38 cellular contexts compared by ENCODE assay signal in the genomic region with DNA sequence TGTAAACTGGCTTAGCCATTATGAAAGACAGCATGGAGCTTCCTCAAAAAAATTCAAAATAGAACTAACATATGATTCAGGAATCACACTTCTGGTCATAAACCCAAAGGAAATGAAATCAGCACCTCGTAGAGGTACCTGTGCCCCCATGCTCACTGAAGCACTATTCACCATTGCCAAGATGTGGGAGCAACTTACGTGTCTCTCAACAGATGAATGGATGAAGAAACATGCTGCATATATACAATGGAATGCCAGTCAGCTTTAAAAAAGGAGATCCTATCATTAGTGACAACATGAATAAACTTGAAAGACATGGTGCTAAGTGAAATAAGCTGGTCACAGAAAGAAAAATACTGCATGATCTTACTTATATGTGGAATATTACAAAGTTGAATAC. TPM values are rescaled to one million over a fixed set of nuclear protein-coding genes. Genes with fewer than 3 reads are reported as not detected.
"Had no signal": no experiment of that assay in that cellular context is flagged by ENCODE, and none has a peak within 500 bp of the region (broad histone marks: within the 10 kb centered on the region; RNA-seq: fewer than 3 reads in every experiment).

No MANE protein-coding gene starts in this region.

- H3K9me3 Mint-ChIP-seq: activated B cell treated with CpG ODN at 0.5 μM for 24 hours; activated CD4-positive, alpha-beta memory T cell treated with anti-CD3 and anti-CD28 coated beads, Interleukin-2, amount 10 ng/mL, durations not matched to agents 7 days and 5 days; activated CD4-positive, alpha-beta T cell treated with anti-CD3 and anti-CD28 coated beads, Interleukin-2, amount 10 ng/mL, durations not matched to agents 7 days and 5 days; activated naive CD4-positive, alpha-beta T cell treated with anti-CD3 and anti-CD28 coated beads, Interleukin-2, amount 10 ng/mL, durations not matched to agents 7 days and 5 days; activated naive CD4-positive, alpha-beta T cell treated with anti-CD3 and anti-CD28 coated beads, Interleukin-2, amount 50 U/mL, for 24 hours; activated naive CD8-positive, alpha-beta T cell treated with anti-CD3 and anti-CD28 coated beads, Interleukin-2, amount 10 ng/mL, durations not matched to agents 7 days and 5 days; activated naive CD8-positive, alpha-beta T cell treated with anti-CD3 and anti-CD28 coated beads, Interleukin-2, amount 50 U/mL, for 24 hours; activated T-cell treated with anti-CD3 and anti-CD28 coated beads, Interleukin-2, amount 50 U/mL, for 24 hours; activated T-helper 2 cell treated with anti-CD3 and anti-CD28 coated beads, Interferon-gamma antibody, Interleukin-2, Interleukin-4, amounts not matched to agents 10 μg/mL and 5 μg/mL and 100 μg/mL, durations not matched to agents 14 hours and 24 hours and 36 hours; central memory CD8-positive, alpha-beta T cell; T-helper 1 cell treated with Interleukin-12 subunit alpha and Interleukin-12 subunit beta and Interleukin-4 antibody, amounts not matched to agents 30 μg/mL and 1 μg/mL, for 36 hours; T-helper 2 cell treated with Interferon-gamma antibody and Interleukin-4, amounts not matched to agents 5 μg/mL and 100 μg/mL, for 36 hours had no signal

- H3K27me3 ChIP-seq: body of pancreas, brain microvascular endothelial cell, breast epithelium had no signal

- H3K4me3 Mint-ChIP-seq: activated B cell treated with CpG ODN at 0.5 μM for 24 hours; activated CD4-positive, alpha-beta memory T cell treated with anti-CD3 and anti-CD28 coated beads, Interleukin-2, amount 10 ng/mL, durations not matched to agents 7 days and 5 days; activated CD4-positive, alpha-beta T cell treated with anti-CD3 and anti-CD28 coated beads for 36 hours; activated CD4-positive, alpha-beta T cell treated with anti-CD3 and anti-CD28 coated beads, Interleukin-2, amount 10 ng/mL, durations not matched to agents 7 days and 5 days; activated CD8-positive, alpha-beta memory T cell treated with anti-CD3 and anti-CD28 coated beads, Interleukin-2, amount 10 ng/mL, durations not matched to agents 7 days and 5 days; activated CD8-positive, alpha-beta T cell treated with anti-CD3 and anti-CD28 coated beads, Interleukin-2, amount 10 ng/mL, durations not matched to agents 7 days and 5 days; activated naive CD4-positive, alpha-beta T cell treated with anti-CD3 and anti-CD28 coated beads, Interleukin-2, amount 10 ng/mL, durations not matched to agents 7 days and 5 days; activated naive CD4-positive, alpha-beta T cell treated with anti-CD3 and anti-CD28 coated beads, Interleukin-2, amount 50 U/mL, for 24 hours; activated naive CD8-positive, alpha-beta T cell; activated naive CD8-positive, alpha-beta T cell treated with anti-CD3 and anti-CD28 coated beads, Interleukin-2, amount 10 ng/mL, durations not matched to agents 7 days and 5 days; activated naive CD8-positive, alpha-beta T cell treated with anti-CD3 and anti-CD28 coated beads, Interleukin-2, amount 50 U/mL, for 24 hours; activated T-cell treated with anti-CD3 and anti-CD28 coated beads, Interleukin-2, amount 50 U/mL, for 24 hours; central memory CD8-positive, alpha-beta T cell; T-helper 1 cell treated with Interleukin-12 subunit alpha and Interleukin-12 subunit beta and Interleukin-4 antibody, amounts not matched to agents 30 μg/mL and 1 μg/mL, for 36 hours; T-helper 2 cell treated with Interferon-gamma antibody and Interleukin-4, amounts not matched to agents 5 μg/mL and 100 μg/mL, for 36 hours had no signal

- H3K36me3 ChIP-seq: brain microvascular endothelial cell, breast epithelium, cardiac muscle cell had no signal

- H3K27ac ChIP-seq: body of pancreas, brain microvascular endothelial cell, breast epithelium, cardiac muscle cell, VCaP had no signal

- H3K4me3 ChIP-seq: body of pancreas, breast epithelium, cardiac muscle cell had no signal

- H3K36me3 Mint-ChIP-seq: activated CD8-positive, alpha-beta memory T cell treated with anti-CD3 and anti-CD28 coated beads, Interleukin-2, amount 10 ng/mL, durations not matched to agents 7 days and 5 days; activated naive CD4-positive, alpha-beta T cell treated with anti-CD3 and anti-CD28 coated beads, Interleukin-2, amount 10 ng/mL, durations not matched to agents 7 days and 5 days; activated naive CD4-positive, alpha-beta T cell treated with anti-CD3 and anti-CD28 coated beads, Interleukin-2, amount 50 U/mL, for 24 hours; activated naive CD8-positive, alpha-beta T cell; activated naive CD8-positive, alpha-beta T cell treated with anti-CD3 and anti-CD28 coated beads, Interleukin-2, amount 10 ng/mL, durations not matched to agents 7 days and 5 days had no signal

- ATAC-seq: activated CD4-positive, alpha-beta T cell treated with anti-CD3 and anti-CD28 coated beads for 36 hours; activated CD8-positive, alpha-beta memory T cell treated with anti-CD3 and anti-CD28 coated beads, Interleukin-2, amount 10 ng/mL, durations not matched to agents 7 days and 5 days; activated CD8-positive, alpha-beta T cell treated with anti-CD3 and anti-CD28 coated beads, Interleukin-2, amount 10 ng/mL, durations not matched to agents 7 days and 5 days; activated naive CD8-positive, alpha-beta T cell treated with anti-CD3 and anti-CD28 coated beads, Interleukin-2, amount 50 U/mL, for 24 hours; body of pancreas had no signal

- H3K9me3 ChIP-seq: body of pancreas, breast epithelium had no signal

- DNase-seq: activated B cell treated with CpG ODN at 0.5 μM for 24 hours; activated CD4-positive, alpha-beta memory T cell treated with anti-CD3 and anti-CD28 coated beads, Interleukin-2, amount 10 ng/mL, durations not matched to agents 7 days and 5 days; activated CD4-positive, alpha-beta T cell treated with anti-CD3 and anti-CD28 coated beads for 1 hour; activated CD4-positive, alpha-beta T cell treated with anti-CD3 and anti-CD28 coated beads for 36 hours; activated CD4-positive, alpha-beta T cell treated with anti-CD3 and anti-CD28 coated beads for 48 hours; activated CD4-positive, alpha-beta T cell treated with anti-CD3 and anti-CD28 coated beads, Interleukin-2, amount 10 ng/mL, durations not matched to agents 7 days and 5 days; activated CD4-positive, alpha-beta T cell treated with anti-CD3 and anti-CD28 coated beads, Interleukin-2, amount 50 U/mL, for 48 hours; activated CD8-positive, alpha-beta memory T cell treated with anti-CD3 and anti-CD28 coated beads for 24 hours; activated CD8-positive, alpha-beta memory T cell treated with anti-CD3 and anti-CD28 coated beads, Interleukin-2, amount 10 ng/mL, durations not matched to agents 7 days and 5 days; activated CD8-positive, alpha-beta memory T cell treated with anti-CD3 and anti-CD28 coated beads, Interleukin-2, amount 50 U/mL, for 48 hours; activated CD8-positive, alpha-beta T cell treated with anti-CD3 and anti-CD28 coated beads, Interleukin-2, amount 10 ng/mL, durations not matched to agents 7 days and 5 days; activated effector memory CD4-positive, alpha-beta T cell treated with Interleukin-2 at 50 U/mL for 16 hours; activated gamma-delta T cell; activated naive CD4-positive, alpha-beta T cell treated with anti-CD3 and anti-CD28 coated beads, Interleukin-2, amount 10 ng/mL, durations not matched to agents 7 days and 5 days; activated naive CD4-positive, alpha-beta T cell treated with Interleukin-2 at 50 U/mL for 16 hours; activated naive CD8-positive, alpha-beta T cell treated with anti-CD3 and anti-CD28 coated beads, Interleukin-2, amount 10 ng/mL, durations not matched to agents 7 days and 5 days; activated naive CD8-positive, alpha-beta T cell treated with anti-CD3 and anti-CD28 coated beads, Interleukin-2, amount 50 U/mL, for 24 hours; activated T-cell treated with anti-CD3 and anti-CD28 coated beads, Interleukin-2, amount 50 U/mL, for 24 hours; activated T-cell treated with anti-CD3 and anti-CD28 coated beads, Interleukin-2, amount 50 U/mL, for 48 hours; aorta; body of pancreas; brain microvascular endothelial cell; caudate nucleus; cerebellar nuclear complex; T-helper 1 cell; T-helper 2 cell; T-helper 9 cell had no signal

- H3K4me1 ChIP-seq: breast epithelium had no signal

- H3K27ac Mint-ChIP-seq: activated B cell treated with CpG ODN at 0.5 μM for 24 hours; activated CD4-positive, alpha-beta memory T cell treated with anti-CD3 and anti-CD28 coated beads, Interleukin-2, amount 10 ng/mL, durations not matched to agents 7 days and 5 days; activated CD4-positive, alpha-beta T cell treated with anti-CD3 and anti-CD28 coated beads for 36 hours; activated CD4-positive, alpha-beta T cell treated with anti-CD3 and anti-CD28 coated beads, Interleukin-2, amount 10 ng/mL, durations not matched to agents 7 days and 5 days; activated CD8-positive, alpha-beta memory T cell treated with anti-CD3 and anti-CD28 coated beads, Interleukin-2, amount 10 ng/mL, durations not matched to agents 7 days and 5 days; activated CD8-positive, alpha-beta T cell treated with anti-CD3 and anti-CD28 coated beads, Interleukin-2, amount 10 ng/mL, durations not matched to agents 7 days and 5 days; activated naive CD4-positive, alpha-beta T cell treated with anti-CD3 and anti-CD28 coated beads, Interleukin-2, amount 10 ng/mL, durations not matched to agents 7 days and 5 days; activated naive CD4-positive, alpha-beta T cell treated with anti-CD3 and anti-CD28 coated beads, Interleukin-2, amount 50 U/mL, for 24 hours; activated naive CD8-positive, alpha-beta T cell; activated naive CD8-positive, alpha-beta T cell treated with anti-CD3 and anti-CD28 coated beads, Interleukin-2, amount 10 ng/mL, durations not matched to agents 7 days and 5 days; activated naive CD8-positive, alpha-beta T cell treated with anti-CD3 and anti-CD28 coated beads, Interleukin-2, amount 50 U/mL, for 24 hours; activated T-cell treated with anti-CD3 and anti-CD28 coated beads, Interleukin-2, amount 50 U/mL, for 24 hours; activated T-helper 2 cell treated with anti-CD3 and anti-CD28 coated beads, Interferon-gamma antibody, Interleukin-2, Interleukin-4, amounts not matched to agents 10 μg/mL and 5 μg/mL and 100 μg/mL, durations not matched to agents 14 hours and 24 hours and 36 hours; T-helper 1 cell treated with Interleukin-12 subunit alpha and Interleukin-12 subunit beta and Interleukin-4 antibody, amounts not matched to agents 30 μg/mL and 1 μg/mL, for 36 hours; T-helper 2 cell treated with Interferon-gamma antibody and Interleukin-4, amounts not matched to agents 5 μg/mL and 100 μg/mL, for 36 hours had no signal

- H3K4me1 Mint-ChIP-seq: activated B cell treated with CpG ODN at 0.5 μM for 24 hours; activated CD4-positive, alpha-beta memory T cell treated with anti-CD3 and anti-CD28 coated beads, Interleukin-2, amount 10 ng/mL, durations not matched to agents 7 days and 5 days; activated CD4-positive, alpha-beta T cell treated with anti-CD3 and anti-CD28 coated beads for 36 hours; activated CD4-positive, alpha-beta T cell treated with anti-CD3 and anti-CD28 coated beads, Interleukin-2, amount 10 ng/mL, durations not matched to agents 7 days and 5 days; activated CD8-positive, alpha-beta memory T cell treated with anti-CD3 and anti-CD28 coated beads, Interleukin-2, amount 10 ng/mL, durations not matched to agents 7 days and 5 days; activated naive CD4-positive, alpha-beta T cell treated with anti-CD3 and anti-CD28 coated beads, Interleukin-2, amount 10 ng/mL, durations not matched to agents 7 days and 5 days; activated naive CD4-positive, alpha-beta T cell treated with anti-CD3 and anti-CD28 coated beads, Interleukin-2, amount 50 U/mL, for 24 hours; central memory CD8-positive, alpha-beta T cell had no signal

RNA-seq across cellular contexts. Expression of a gene that starts 8.2 kb away (rescaled TPM):
- total RNA-seq: activated B cell treated with CpG ODN at 0.5 μM for 24 hours; activated CD4-positive, alpha-beta memory T cell treated with anti-CD3 and anti-CD28 coated beads, Interleukin-2, amount 10 ng/mL, durations not matched to agents 7 days and 5 days; activated CD4-positive, alpha-beta T cell treated with anti-CD3 and anti-CD28 coated beads for 36 hours; activated CD4-positive, alpha-beta T cell treated with anti-CD3 and anti-CD28 coated beads, Interleukin-2, amount 10 ng/mL, durations not matched to agents 7 days and 5 days; activated CD8-positive, alpha-beta memory T cell treated with anti-CD3 and anti-CD28 coated beads, Interleukin-2, amount 10 ng/mL, durations not matched to agents 7 days and 5 days; activated CD8-positive, alpha-beta T cell treated with anti-CD3 and anti-CD28 coated beads, Interleukin-2, amount 10 ng/mL, durations not matched to agents 7 days and 5 days; activated naive CD8-positive, alpha-beta T cell treated with anti-CD3 and anti-CD28 coated beads, Interleukin-2, amount 10 ng/mL, durations not matched to agents 7 days and 5 days; activated T-helper 2 cell treated with anti-CD3 and anti-CD28 coated beads, Interferon-gamma antibody, Interleukin-2, Interleukin-4, amounts not matched to agents 10 μg/mL and 5 μg/mL and 100 μg/mL, durations not matched to agents 14 hours and 24 hours and 36 hours; aorta; astrocyte; breast epithelium; chondrocyte had no signal
- polyA plus RNA-seq: cardiac muscle cell had no signal

RNA-seq across cellular contexts. Expression of a gene that starts 28.1 kb away (rescaled TPM):
- total RNA-seq: activated B cell treated with CpG ODN at 0.5 μM for 24 hours; activated CD4-positive, alpha-beta memory T cell treated with anti-CD3 and anti-CD28 coated beads, Interleukin-2, amount 10 ng/mL, durations not matched to agents 7 days and 5 days; activated CD4-positive, alpha-beta T cell treated with anti-CD3 and anti-CD28 coated beads for 36 hours; activated CD4-positive, alpha-beta T cell treated with anti-CD3 and anti-CD28 coated beads, Interleukin-2, amount 10 ng/mL, durations not matched to agents 7 days and 5 days; activated CD8-positive, alpha-beta memory T cell treated with anti-CD3 and anti-CD28 coated beads, Interleukin-2, amount 10 ng/mL, durations not matched to agents 7 days and 5 days; activated CD8-positive, alpha-beta T cell treated with anti-CD3 and anti-CD28 coated beads, Interleukin-2, amount 10 ng/mL, durations not matched to agents 7 days and 5 days; activated naive CD8-positive, alpha-beta T cell treated with anti-CD3 and anti-CD28 coated beads, Interleukin-2, amount 10 ng/mL, durations not matched to agents 7 days and 5 days; activated T-helper 2 cell treated with anti-CD3 and anti-CD28 coated beads, Interferon-gamma antibody, Interleukin-2, Interleukin-4, amounts not matched to agents 10 μg/mL and 5 μg/mL and 100 μg/mL, durations not matched to agents 14 hours and 24 hours and 36 hours had no signal
